Comparison of ENCODE assay signal across 32 cellular contexts in genomic region chr3:69318410-69318809, GRCh38.
"Had no signal": no experiment of that assay in that cellular context is flagged by ENCODE, and none has a peak within 500 bp of the region (broad histone marks: within the 10 kb centered on the region; RNA-seq: fewer than 3 reads in every experiment).

No MANE protein-coding gene starts in this region.

- H3K36me3 ChIP-seq: brain microvascular endothelial cell, WERI-Rb-1 had no signal

- H3K4me3 Mint-ChIP-seq: activated CD4-positive, alpha-beta memory T cell treated with anti-CD3 and anti-CD28 coated beads, Interleukin-2, amount 10 ng/mL, durations not matched to agents 7 days and 5 days; activated CD8-positive, alpha-beta memory T cell treated with anti-CD3 and anti-CD28 coated beads, Interleukin-2, amount 10 ng/mL, durations not matched to agents 7 days and 5 days; activated naive CD4-positive, alpha-beta T cell treated with anti-CD3 and anti-CD28 coated beads, Interleukin-2, amount 10 ng/mL, durations not matched to agents 7 days and 5 days; activated naive CD8-positive, alpha-beta T cell; activated naive CD8-positive, alpha-beta T cell treated with anti-CD3 and anti-CD28 coated beads, Interleukin-2, amount 50 U/mL, for 24 hours; central memory CD8-positive, alpha-beta T cell had no signal

- H3K4me2 ChIP-seq: KMS-11, PC-9 had no signal

- H3K27me3 Mint-ChIP-seq: activated CD4-positive, alpha-beta memory T cell treated with anti-CD3 and anti-CD28 coated beads, Interleukin-2, amount 10 ng/mL, durations not matched to agents 7 days and 5 days; activated CD8-positive, alpha-beta memory T cell treated with anti-CD3 and anti-CD28 coated beads, Interleukin-2, amount 10 ng/mL, durations not matched to agents 7 days and 5 days; activated naive CD4-positive, alpha-beta T cell treated with anti-CD3 and anti-CD28 coated beads, Interleukin-2, amount 10 ng/mL, durations not matched to agents 7 days and 5 days; activated naive CD8-positive, alpha-beta T cell; activated naive CD8-positive, alpha-beta T cell treated with anti-CD3 and anti-CD28 coated beads, Interleukin-2, amount 50 U/mL, for 24 hours; central memory CD8-positive, alpha-beta T cell had no signal

- DNase-seq: activated CD4-positive, alpha-beta memory T cell treated with anti-CD3 and anti-CD28 coated beads, Interleukin-2, amount 10 ng/mL, durations not matched to agents 7 days and 5 days; activated CD4-positive, alpha-beta T cell treated with anti-CD3 and anti-CD28 coated beads for 1 hour; activated CD4-positive, alpha-beta T cell treated with anti-CD3 and anti-CD28 coated beads for 48 hours; activated CD4-positive, CD25-positive, alpha-beta regulatory T cell; activated CD8-positive, alpha-beta memory T cell treated with anti-CD3 and anti-CD28 coated beads for 24 hours; activated CD8-positive, alpha-beta memory T cell treated with anti-CD3 and anti-CD28 coated beads, Interleukin-2, amount 10 ng/mL, durations not matched to agents 7 days and 5 days; activated CD8-positive, alpha-beta memory T cell treated with anti-CD3 and anti-CD28 coated beads, Interleukin-2, amount 50 U/mL, for 48 hours; activated effector memory CD4-positive, alpha-beta T cell treated with Interleukin-2 at 50 U/mL for 16 hours; activated naive CD4-positive, alpha-beta T cell treated with anti-CD3 and anti-CD28 coated beads, Interleukin-2, amount 10 ng/mL, durations not matched to agents 7 days and 5 days; activated naive CD8-positive, alpha-beta T cell treated with anti-CD3 and anti-CD28 coated beads, Interleukin-2, amount 50 U/mL, for 24 hours; activated T-cell treated with anti-CD3 and anti-CD28 coated beads, Interleukin-2, amount 50 U/mL, for 48 hours; aorta; brain microvascular endothelial cell; MM.1S; MV-4-11; NCI-H1092; NCI-H1436 treated with DMSO at 0.1 percent for 48 hours; NCI-H1694 treated with DMSO at 0.1 percent for 48 hours; NCI-H2029; NCI-H345; NCI-H510A; NCI-H526; NCI-H748 treated with DMSO at 0.1 percent for 48 hours; NK-92 treated with Interleukin-12 subunit alpha and Interleukin-12 subunit beta, amount 100 ng/mL, for 24 hours; PC-9; SIG-M5; T1000; WERI-Rb-1 had no signal

- H3K27ac Mint-ChIP-seq: activated CD4-positive, alpha-beta memory T cell treated with anti-CD3 and anti-CD28 coated beads, Interleukin-2, amount 10 ng/mL, durations not matched to agents 7 days and 5 days; activated CD8-positive, alpha-beta memory T cell treated with anti-CD3 and anti-CD28 coated beads, Interleukin-2, amount 10 ng/mL, durations not matched to agents 7 days and 5 days; activated naive CD4-positive, alpha-beta T cell treated with anti-CD3 and anti-CD28 coated beads, Interleukin-2, amount 10 ng/mL, durations not matched to agents 7 days and 5 days; activated naive CD8-positive, alpha-beta T cell; activated naive CD8-positive, alpha-beta T cell treated with anti-CD3 and anti-CD28 coated beads, Interleukin-2, amount 50 U/mL, for 24 hours had no signal

- H3K4me1 Mint-ChIP-seq: activated CD4-positive, alpha-beta memory T cell treated with anti-CD3 and anti-CD28 coated beads, Interleukin-2, amount 10 ng/mL, durations not matched to agents 7 days and 5 days; activated naive CD4-positive, alpha-beta T cell treated with anti-CD3 and anti-CD28 coated beads, Interleukin-2, amount 10 ng/mL, durations not matched to agents 7 days and 5 days; central memory CD8-positive, alpha-beta T cell had no signal

- H3K27ac ChIP-seq: brain microvascular endothelial cell, KMS-11, PC-9, RWPE1, WERI-Rb-1 had no signal

- H3K9ac ChIP-seq: KMS-11 had no signal

- H3K36me3 Mint-ChIP-seq: activated CD8-positive, alpha-beta memory T cell treated with anti-CD3 and anti-CD28 coated beads, Interleukin-2, amount 10 ng/mL, durations not matched to agents 7 days and 5 days; activated naive CD4-positive, alpha-beta T cell treated with anti-CD3 and anti-CD28 coated beads, Interleukin-2, amount 10 ng/mL, durations not matched to agents 7 days and 5 days; activated naive CD8-positive, alpha-beta T cell had no signal

- H2AFZ ChIP-seq: PC-9 had no signal

- H3K9me3 Mint-ChIP-seq: activated CD4-positive, alpha-beta memory T cell treated with anti-CD3 and anti-CD28 coated beads, Interleukin-2, amount 10 ng/mL, durations not matched to agents 7 days and 5 days; activated naive CD4-positive, alpha-beta T cell treated with anti-CD3 and anti-CD28 coated beads, Interleukin-2, amount 10 ng/mL, durations not matched to agents 7 days and 5 days; activated naive CD8-positive, alpha-beta T cell treated with anti-CD3 and anti-CD28 coated beads, Interleukin-2, amount 50 U/mL, for 24 hours; central memory CD8-positive, alpha-beta T cell had no signal

- H3K4me3 ChIP-seq: PC-9 had no signal

- H3K27me3 ChIP-seq: brain microvascular endothelial cell had no signal
